Comparison of ENCODE assay signal across 2 cellular contexts in the genomic region with DNA sequence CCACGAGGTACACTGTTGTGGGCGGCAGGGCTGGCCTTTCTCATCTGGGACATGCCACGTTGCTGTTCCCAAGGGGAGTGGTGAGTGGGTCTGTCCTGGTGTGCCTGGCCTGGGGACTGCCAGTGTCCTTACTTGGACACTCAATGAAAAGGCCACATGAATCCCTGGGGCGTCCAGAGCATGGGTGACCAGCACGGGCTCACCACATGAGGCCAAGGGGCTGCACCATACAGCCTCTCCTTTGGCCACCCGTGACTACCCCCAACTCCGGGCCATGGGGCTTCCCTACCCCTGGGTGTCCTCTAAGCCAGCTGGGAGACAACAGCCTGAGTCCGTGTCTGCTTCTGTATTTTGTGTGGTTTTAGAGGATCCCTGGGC.
TF ChIP-seq lines count a peak whose summit lies in the region.

No MANE protein-coding gene starts in this region.

TF ChIP-seq in SK-N-SH treated with all-trans-retinoic acid at 6 μM for 48 hours, 23 proteins besides CTCF, POLR2A, EP300 and RAD21 (continued from another document):
- no peak for TF ChIP-seq BACH2 (CRISPR knock-in tag; IDR thresholded peaks at IDR 0.05; ENCODE audit: borderline replicate concordance)
- TF ChIP-seq CSDC2 (CRISPR knock-in tag; IDR thresholded peaks at IDR 0.05): no peak
- TF ChIP-seq PATZ1 (CRISPR knock-in tag; IDR thresholded peaks at IDR 0.05; ENCODE audit: borderline replicate concordance): no peak
- TF ChIP-seq RARB (CRISPR knock-in tag; IDR thresholded peaks at IDR 0.05): no peak
- no peak for TF ChIP-seq ZNF70 (CRISPR knock-in tag; IDR thresholded peaks at IDR 0.05)
- TF ChIP-seq SNAI2 (CRISPR knock-in tag; IDR thresholded peaks at IDR 0.05): no peak
- no peak for TF ChIP-seq ZFP3 (CRISPR knock-in tag; IDR thresholded peaks at IDR 0.05)
- TF ChIP-seq, protein P1, sequence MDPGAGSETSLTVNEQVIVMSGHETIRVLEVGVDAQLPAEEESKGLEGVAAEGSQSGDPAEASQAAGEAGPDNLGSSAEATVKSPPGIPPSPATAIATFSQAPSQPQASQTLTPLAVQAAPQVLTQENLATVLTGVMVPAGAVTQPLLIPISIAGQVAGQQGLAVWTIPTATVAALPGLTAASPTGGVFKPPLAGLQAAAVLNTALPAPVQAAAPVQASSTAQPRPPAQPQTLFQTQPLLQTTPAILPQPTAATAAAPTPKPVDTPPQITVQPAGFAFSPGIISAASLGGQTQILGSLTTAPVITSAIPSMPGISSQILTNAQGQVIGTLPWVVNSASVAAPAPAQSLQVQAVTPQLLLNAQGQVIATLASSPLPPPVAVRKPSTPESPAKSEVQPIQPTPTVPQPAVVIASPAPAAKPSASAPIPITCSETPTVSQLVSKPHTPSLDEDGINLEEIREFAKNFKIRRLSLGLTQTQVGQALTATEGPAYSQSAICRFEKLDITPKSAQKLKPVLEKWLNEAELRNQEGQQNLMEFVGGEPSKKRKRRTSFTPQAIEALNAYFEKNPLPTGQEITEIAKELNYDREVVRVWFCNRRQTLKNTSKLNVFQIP (CRISPR knock-in tag; IDR thresholded peaks at IDR 0.05; ENCODE audit: borderline replicate concordance, low read depth): no peak
TF ChIP-seq in SK-N-SH treated with all-trans-retinoic acid at 6 μM for 48 hours: peak in this region for 0.

TF ChIP-seq in SK-N-SH, 30 proteins besides CTCF, POLR2A, EP300 and RAD21 (continued from another document):
- TF ChIP-seq TEAD4 (IDR thresholded peaks at IDR 0.05; ENCODE audit: borderline replicate concordance, insufficient read depth): no peak
- no peak for TF ChIP-seq YY1 (IDR thresholded peaks at IDR 0.05; ENCODE audit: low read depth)
- TF ChIP-seq GABPA (IDR thresholded peaks at IDR 0.05; ENCODE audit: low read depth): no peak
- no peak for TF ChIP-seq ZBTB33 (IDR thresholded peaks at IDR 0.05; ENCODE audit: borderline replicate concordance, low read depth)
- TF ChIP-seq SMC3 (IDR thresholded peaks at IDR 0.05; ENCODE audit: low read depth, low read length): no peak
